5 cellular contexts compared by ENCODE assay signal in genomic region chr14:69022093-69022492, GRCh38. TPM values are rescaled to one million over a fixed set of nuclear protein-coding genes. Genes with fewer than 3 reads are reported as not detected.
A peak's percentile ranks its signal among the peaks of the same experiment; 100 is the strongest.
DNase-seq lines count a peak whose midpoint lies in the region; ATAC-seq, FAIRE-seq and TF ChIP-seq lines count a peak whose summit lies in the region.
"Not testable (repeated sequence)": the region's sequence is repeated elsewhere in the genome, so short reads cannot be mapped to it uniquely, and the experiment has no call there.

No MANE protein-coding gene starts in this region.

- peak overlapping the region; percentile 58 for H2AFZ ChIP-seq in IMR-90 (replicated peaks; ENCODE audit: low read length, poor library complexity)
- not testable (repeated sequence) for H2AFZ ChIP-seq in endothelial cell of umbilical vein (ENCODE audit: low read depth, low read length)

- POLR2A ChIA-PET in IMR-90 (lab: Charles Lee; ENCODE audit: unreplicated experiment); WTC11 (lab: Charles Lee); endothelial cell of umbilical vein (lab: Charles Lee): not testable (repeated sequence)

- CTCF ChIA-PET in IMR-90 (lab: Yijun Ruan, JAX); WTC11 (lab: Charles Lee); endothelial cell of umbilical vein (lab: Charles Lee): not testable (repeated sequence)

- not testable (repeated sequence) for H3K27me3 Mint-ChIP-seq in WTC11 (ENCODE audit: low read depth); activated T-helper 17 cell treated with anti-CD3 and anti-CD28 coated beads, Interleukin-2, amount 50 U/mL, for 72 hours; nephron progenitor cell (ENCODE audit: low read depth, poor library complexity)

- not testable (repeated sequence) for ATAC-seq in IMR-90 (ENCODE audit: low read depth); WTC11
- peak; percentile 65 for ATAC-seq in activated T-helper 17 cell treated with anti-CD3 and anti-CD28 coated beads, Interleukin-2, amount 50 U/mL, for 72 hours (replicated peaks)

- TF ChIP-seq POLR2A in IMR-90 (IDR thresholded peaks at IDR 0.05; ENCODE audit: low read depth, low read length); endothelial cell of umbilical vein (IDR thresholded peaks at IDR 0.05; ENCODE audit: low read depth, low read length): not testable (repeated sequence)

- H4K8ac ChIP-seq in IMR-90 (ENCODE audit: low read depth in 2 of 2, low read length in 2 of 2) = not testable (repeated sequence)

- not testable (repeated sequence) for H3K9ac ChIP-seq in IMR-90 (ENCODE audit: low read depth, low read length); endothelial cell of umbilical vein (replicated peaks; ENCODE audit: extremely low read depth, insufficient read depth, low read length)

- no CpG with 5 or more reads among the region's 8 CpGs for WGBS in IMR-90 (ENCODE audit: extremely low coverage in 2 of 2, insufficient read length in 1 of 2), 2 experiments

- not testable (repeated sequence) for DNase-seq in IMR-90; WTC11 (ENCODE audit: low spot score); endothelial cell of umbilical vein (ENCODE audit: low read depth, low spot score); nephron progenitor cell

- not testable (repeated sequence) for H3K23ac ChIP-seq in IMR-90 (ENCODE audit: low read depth, low read length)

- not testable (repeated sequence) for H3K56ac ChIP-seq in IMR-90 (ENCODE audit: extremely low read depth, insufficient read depth, low read length)

- H3K4ac ChIP-seq in IMR-90 (ENCODE audit: low read depth, low read length) = not testable (repeated sequence)

- H3K9me3 ChIP-seq in IMR-90 (ENCODE audit: control insufficient read depth, insufficient read depth, low read length); endothelial cell of umbilical vein (replicated peaks; ENCODE audit: control insufficient read depth, insufficient read depth, low read length): not testable (repeated sequence)

- intact Hi-C loops in IMR-90 (cut with micrococcal nuclease); endothelial cell of umbilical vein (cut with micrococcal nuclease): not testable (repeated sequence)

- in situ Hi-C loops in IMR-90 (cut with MboI; ENCODE audit: low sequenced_read_pairs) = not testable (repeated sequence)

- not testable (repeated sequence) for H3K9me1 ChIP-seq in IMR-90 (ENCODE audit: insufficient read depth, low read length); endothelial cell of umbilical vein (replicated peaks; ENCODE audit: control insufficient read depth, extremely low read depth, insufficient read depth, low read length)

- TF ChIP-seq RAD21 in IMR-90 (IDR thresholded peaks at IDR 0.05; ENCODE audit: low read length) = not testable (repeated sequence)

- H3K79me1 ChIP-seq in IMR-90 (ENCODE audit: low read depth in 1 of 2, low read length in 2 of 2) = not testable (repeated sequence)

- dilution Hi-C loops in IMR-90 (cut with HindIII; ENCODE audit: low sequenced_read_pairs, unreplicated experiment); endothelial cell of umbilical vein (cut with MboI; ENCODE audit: extremely low pct_ligation_motif_present, low sequenced_read_pairs): not testable (repeated sequence)

- H3K4me1 Mint-ChIP-seq in WTC11 = peaks cover 12% of the 10 kb centered on the region
- not testable (repeated sequence) for H3K4me1 Mint-ChIP-seq in activated T-helper 17 cell treated with anti-CD3 and anti-CD28 coated beads, Interleukin-2, amount 50 U/mL, for 72 hours; nephron progenitor cell

- H3K27ac Mint-ChIP-seq in WTC11 (0 out of 2 replicates have a peak overlapping the region, but pooled peaks have one; percentile 33), nephron progenitor cell (peak overlapping the region; percentile 62)
- not testable (repeated sequence) for H3K27ac Mint-ChIP-seq in activated T-helper 17 cell treated with anti-CD3 and anti-CD28 coated beads, Interleukin-2, amount 50 U/mL, for 72 hours

- not testable (repeated sequence) for H3K4me3 ChIP-seq in IMR-90 (ENCODE audit: insufficient read depth, low read depth, low read length); endothelial cell of umbilical vein (replicated peaks in 1 of 3; ENCODE audit: insufficient read depth in 1 of 3, low read depth in 1 of 3, low read length in 3 of 3)

- H2BK5ac ChIP-seq in IMR-90 (ENCODE audit: low read depth, low read length, poor library complexity, severe bottlenecking) = not testable (repeated sequence)

- not testable (repeated sequence) for H3K27me3 ChIP-seq in IMR-90 (ENCODE audit: control insufficient read depth, insufficient read depth, low read length); endothelial cell of umbilical vein (ENCODE audit: control insufficient read depth in 2 of 2, insufficient read depth in 2 of 2, low read length in 2 of 2)

- H3K4me2 ChIP-seq in IMR-90 (ENCODE audit: low read depth, low read length); endothelial cell of umbilical vein (ENCODE audit: insufficient read depth, low read length): not testable (repeated sequence)

- H3K4me1 ChIP-seq in IMR-90 (ENCODE audit: control insufficient read depth, insufficient read depth, low read length); endothelial cell of umbilical vein (ENCODE audit: control insufficient read depth, extremely low read depth, insufficient read depth, low read length): not testable (repeated sequence)

- not testable (repeated sequence) for H3K9me3 Mint-ChIP-seq in WTC11; activated T-helper 17 cell treated with anti-CD3 and anti-CD28 coated beads, Interleukin-2, amount 50 U/mL, for 72 hours; nephron progenitor cell

- H3K18ac ChIP-seq in IMR-90 (ENCODE audit: low read depth, low read length) = not testable (repeated sequence)

- H2BK15ac ChIP-seq in IMR-90 (ENCODE audit: low read depth, low read length) = not testable (repeated sequence)

- not testable (repeated sequence) for H3K27ac ChIP-seq in IMR-90 (ENCODE audit: insufficient read depth, low read length); endothelial cell of umbilical vein (ENCODE audit: insufficient read depth, low read depth, low read length)

- not testable (repeated sequence) for H3K4me3 Mint-ChIP-seq in WTC11; activated T-helper 17 cell treated with anti-CD3 and anti-CD28 coated beads, Interleukin-2, amount 50 U/mL, for 72 hours; nephron progenitor cell

- H4K20me1 ChIP-seq in IMR-90 (ENCODE audit: insufficient read depth, low read length); endothelial cell of umbilical vein (replicated peaks; ENCODE audit: control insufficient read depth, extremely low read depth, insufficient read depth, low read length): not testable (repeated sequence)

- FAIRE-seq in endothelial cell of umbilical vein (lab: Jason Lieb, UNC) = peak; percentile 35

- not testable (repeated sequence) for BruUV-seq in IMR-90 (replicated peaks; lab: Mats Ljungman, UMichigan); endothelial cell of umbilical vein (replicated peaks; lab: Mats Ljungman, UMichigan)

- H3K36me3 Mint-ChIP-seq in WTC11; activated T-helper 17 cell treated with anti-CD3 and anti-CD28 coated beads, Interleukin-2, amount 50 U/mL, for 72 hours (ENCODE audit: low read depth); nephron progenitor cell (ENCODE audit: low read depth): not testable (repeated sequence)

- not testable (repeated sequence) for H4K91ac ChIP-seq in IMR-90 (ENCODE audit: insufficient read depth, low read depth, low read length)

- H4K5ac ChIP-seq in IMR-90 (ENCODE audit: low read depth, low read length) = not testable (repeated sequence)

- not testable (repeated sequence) for H2AK9ac ChIP-seq in IMR-90 (replicated peaks; ENCODE audit: low read depth, low read length, poor library complexity)

- H3K36me3 ChIP-seq in IMR-90 (ENCODE audit: control insufficient read depth, insufficient read depth, low read length); endothelial cell of umbilical vein (ENCODE audit: control insufficient read depth in 2 of 2, extremely low read depth in 1 of 2, insufficient read depth in 2 of 2, low read length in 2 of 2): not testable (repeated sequence)

- TF ChIP-seq CTCF in IMR-90 (conservative IDR thresholded peaks at IDR 0.05; ENCODE audit: low read depth, low read length); WTC11 (IDR thresholded peaks at IDR 0.05); endothelial cell of umbilical vein (IDR thresholded peaks at IDR 0.05; ENCODE audit: extremely low read depth in 1 of 2, insufficient read depth in 1 of 2, low read depth in 1 of 2, low read length in 2 of 2); nephron progenitor cell (IDR thresholded peaks at IDR 0.05): not testable (repeated sequence)

- H2AK5ac ChIP-seq in IMR-90 (ENCODE audit: low read depth, low read length) = not testable (repeated sequence)

- H2BK20ac ChIP-seq in IMR-90 (ENCODE audit: low read depth, low read length) = not testable (repeated sequence)

- not testable (repeated sequence) for H3K79me2 ChIP-seq in endothelial cell of umbilical vein (ENCODE audit: control insufficient read depth, insufficient read depth, low read length)

- H2BK120ac ChIP-seq in IMR-90 (ENCODE audit: low read depth, low read length) = not testable (repeated sequence)

- H3K14ac ChIP-seq in IMR-90 (replicated peaks; ENCODE audit: low read depth, low read length) = not testable (repeated sequence)

RNA-seq across cellular contexts. Expression of gene ACTN1, which starts 43.0 kb away (rescaled TPM):
- total RNA-seq in IMR-90 (2012; rRNA removed) = 648 and 684 TPM in 2 replicates
- polyA plus RNA-seq in IMR-90 (2012; rRNA removed) = 766 and 895 TPM in 2 replicates
- polyA plus RNA-seq in IMR-90 (2012; cell fraction: cytosol; rRNA removed) = 676 and 750 TPM in 2 replicates
- polyA plus RNA-seq in IMR-90 (2012; cell fraction: nucleus; rRNA removed; ENCODE audit: low replicate concordance) = 1,803 and 1,926 TPM in 2 replicates
- total RNA-seq in WTC11 (2021) = 196 to 198 TPM (median 197 TPM) in 3 replicates
- total RNA-seq in activated T-helper 17 cell treated with anti-CD3 and anti-CD28 coated beads, Interleukin-2, amount 50 U/mL, for 72 hours = 10 to 100 TPM; 38.3 to 54.1 TPM
- total RNA-seq in endothelial cell of umbilical vein = 442 and 443 TPM in 2 replicates
- polyA plus RNA-seq in endothelial cell of umbilical vein = 463 and 633 TPM in 2 replicates
- polyA plus RNA-seq in endothelial cell of umbilical vein (2011; cell fraction: cytosol; rRNA removed) = 379 and 382 TPM in 2 replicates
- 777 and 896 TPM in 2 replicates for polyA plus RNA-seq in endothelial cell of umbilical vein (2011; cell fraction: nucleus; rRNA removed)
- 398 and 442 TPM in 2 replicates for polyA plus RNA-seq in endothelial cell of umbilical vein (2012)
- polyA minus RNA-seq in endothelial cell of umbilical vein = 744 and 789 TPM in 2 replicates
- polyA minus RNA-seq in endothelial cell of umbilical vein (2011; cell fraction: cytosol; rRNA and poly(A)+ RNA removed) = 104 TPM
- polyA minus RNA-seq in endothelial cell of umbilical vein (2011; cell fraction: nucleus; rRNA and poly(A)+ RNA removed) = 424 and 544 TPM in 2 replicates
